In the genomic region with DNA sequence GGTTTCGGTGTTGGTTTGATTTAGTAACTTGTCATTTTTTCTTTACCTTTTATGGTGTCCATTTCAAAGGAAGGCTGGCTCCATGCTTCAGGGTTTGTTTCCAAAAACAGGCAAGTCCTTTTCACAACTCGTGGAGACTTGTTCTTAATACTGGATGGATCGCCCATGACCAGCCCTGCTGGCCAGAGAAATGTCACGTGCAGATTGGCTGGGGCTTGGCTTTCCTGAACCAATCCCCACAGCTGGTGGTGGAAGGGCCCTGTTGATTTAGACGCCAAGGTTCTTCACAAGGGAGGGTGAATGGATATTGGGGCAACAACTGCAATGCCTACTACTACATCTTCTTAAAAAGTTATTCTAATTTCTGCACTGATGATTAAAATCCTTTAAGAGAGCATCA, we compare ENCODE assay signal across 15 cellular contexts.
A peak's percentile ranks its signal among the peaks of the same experiment; 100 is the strongest.
DNase-seq lines count a peak whose midpoint lies in the region; ATAC-seq and TF ChIP-seq lines count a peak whose summit lies in the region.
"Had no signal": no experiment of that assay in that cellular context is flagged by ENCODE, and none has a peak within 500 bp of the region (broad histone marks: within the 10 kb centered on the region; RNA-seq: fewer than 3 reads in every experiment).

No MANE protein-coding gene starts in this region.

- BruUV-seq in mammary epithelial cell (replicated peaks; lab: Mats Ljungman, UMichigan) = no TSS peak

- no peaks in the 10 kb centered on the region for H3K4me1 Mint-ChIP-seq in natural killer cell treated with Interleukin-12 subunit alpha and Interleukin-12 subunit beta and Interleukin-15 and Interleukin-18, amount 100 ng/mL, for 72 hours (ENCODE audit: low read depth in 2 of 2)
- H3K4me1 Mint-ChIP-seq: CD4-positive, CD25-positive, alpha-beta regulatory T cell had no signal

- peaks cover 17% of the 10 kb centered on the region for H3K4me1 ChIP-seq in mammary epithelial cell (ENCODE audit: insufficient read depth, low read length)
- H3K4me1 ChIP-seq in body of pancreas = peaks cover 30% of the 10 kb centered on the region

- H3K9me3 ChIP-seq in mammary epithelial cell (replicated peaks; ENCODE audit: insufficient read depth, low read length) = no peaks in the 10 kb centered on the region
- H3K9me3 ChIP-seq in body of pancreas = no peaks in the 10 kb centered on the region

- in situ Hi-C loops in mammary epithelial cell (cut with MboI; ENCODE audit: low sequenced_read_pairs in 2 of 2) = no loop called here

- TF ChIP-seq CTCF in mammary epithelial cell (conservative IDR thresholded peaks at IDR 0.05 in 1 of 2, IDR thresholded peaks at IDR 0.05 in 1 of 2; ENCODE audit: extremely low read depth in 1 of 2, insufficient read depth in 1 of 2, low read depth in 1 of 2, low read length in 2 of 2) = no peak
- no peak for TF ChIP-seq CTCF in body of pancreas (IDR thresholded peaks at IDR 0.05)

- dilution Hi-C loops in mammary epithelial cell (cut with HindIII; ENCODE audit: low sequenced_read_pairs) = no loop called here

- no peak overlapping the region for H3K27ac Mint-ChIP-seq in natural killer cell treated with Interleukin-12 subunit alpha and Interleukin-12 subunit beta and Interleukin-15 and Interleukin-18, amount 100 ng/mL, for 72 hours
- H3K27ac Mint-ChIP-seq: CD4-positive, CD25-positive, alpha-beta regulatory T cell had no signal

- peak overlapping the region; percentile 86 for H2AFZ ChIP-seq in mammary epithelial cell (ENCODE audit: low read depth, low read length)

- intact Hi-C loops in mammary epithelial cell (cut with micrococcal nuclease) = loop anchor here (5.0 kb wide), 1 partner anchor 60 kb away; no protein-coding TSS in a partner anchor
- intact Hi-C loops in body of pancreas (cut with DNase I) = no loop called here

- H3K36me3 Mint-ChIP-seq in natural killer cell treated with Interleukin-12 subunit alpha and Interleukin-12 subunit beta and Interleukin-15 and Interleukin-18, amount 100 ng/mL, for 72 hours = no peaks in the 10 kb centered on the region
- H3K36me3 Mint-ChIP-seq: CD4-positive, CD25-positive, alpha-beta regulatory T cell had no signal

- CTCF ChIA-PET in mammary epithelial cell (lab: Charles Lee; ENCODE audit: low non-redundant PET) = no interaction called here

- no peak for ATAC-seq in body of pancreas
- ATAC-seq in natural killer cell treated with Interleukin-12 subunit alpha and Interleukin-12 subunit beta and Interleukin-15 and Interleukin-18, amount 100 ng/mL, for 72 hours = no peak
- ATAC-seq: HCT116 had no signal

- WGBS in mammary epithelial cell (ENCODE audit: low coverage, missing lambda C conversion rate) = 20% methylated on average over 5 of the region's 5 CpGs
- 71 to 85% methylated on average over 5 of the region's 5 CpGs for WGBS in body of pancreas, 2 donors

- H3K27ac ChIP-seq in mammary epithelial cell (ENCODE audit: insufficient read depth, low read depth, low read length) = no peak overlapping the region
- H3K27ac ChIP-seq in body of pancreas = no peak overlapping the region
- H3K27ac ChIP-seq: HL-60 had no signal

- no peak overlapping the region for H3K4me3 Mint-ChIP-seq in natural killer cell treated with Interleukin-12 subunit alpha and Interleukin-12 subunit beta and Interleukin-15 and Interleukin-18, amount 100 ng/mL, for 72 hours
- H3K4me3 Mint-ChIP-seq: CD4-positive, CD25-positive, alpha-beta regulatory T cell had no signal

- no peak overlapping the region for H3K9ac ChIP-seq in mammary epithelial cell (ENCODE audit: insufficient read depth, low read length)
- H3K9ac ChIP-seq: BLaER1 had no signal

- H4K20me1 ChIP-seq in mammary epithelial cell (ENCODE audit: insufficient read depth, low read length) = no peaks in the 10 kb centered on the region
- H4K20me1 ChIP-seq: BLaER1 had no signal

- TF ChIP-seq POLR2A in body of pancreas (IDR thresholded peaks at IDR 0.05) = no peak

- H3K36me3 ChIP-seq in mammary epithelial cell (ENCODE audit: insufficient read depth, low read length) (no peaks in the 10 kb centered on the region), body of pancreas (replicated peaks in 1 of 2; ENCODE audit: insufficient read depth in 1 of 2, low read depth in 2 of 2) (no peaks in the 10 kb centered on the region)
- H3K36me3 ChIP-seq: BLaER1 had no signal

- H3K27me3 Mint-ChIP-seq in natural killer cell treated with Interleukin-12 subunit alpha and Interleukin-12 subunit beta and Interleukin-15 and Interleukin-18, amount 100 ng/mL, for 72 hours = peaks cover 18 to 22% of the 10 kb centered on the region in 2 donors

- H3K4me3 ChIP-seq in mammary epithelial cell (replicated peaks in 1 of 3; ENCODE audit: insufficient read depth in 1 of 3, low read depth in 2 of 3, low read length in 3 of 3) (no peak overlapping the region), body of pancreas (no peak overlapping the region)
- H3K4me3 ChIP-seq: BLaER1 had no signal

- H3K27me3 ChIP-seq in mammary epithelial cell (ENCODE audit: insufficient read depth, low read length) = no peaks in the 10 kb centered on the region
- H3K27me3 ChIP-seq in body of pancreas = no peaks in the 10 kb centered on the region
- H3K27me3 ChIP-seq: BLaER1 had no signal

- H3K4me2 ChIP-seq in mammary epithelial cell (ENCODE audit: insufficient read depth, low read depth, low read length) = peak overlapping the region; percentile 31

- no peak for TF ChIP-seq RAD21 in Ishikawa (IDR thresholded peaks at IDR 0.05; ENCODE audit: low read depth)

- no peak for TF ChIP-seq EP300 in Ishikawa (IDR thresholded peaks at IDR 0.05; ENCODE audit: borderline replicate concordance)

- H3K9me3 Mint-ChIP-seq in natural killer cell treated with Interleukin-12 subunit alpha and Interleukin-12 subunit beta and Interleukin-15 and Interleukin-18, amount 100 ng/mL, for 72 hours = no peaks in the 10 kb centered on the region

- DNase-seq in NCI-H510A treated with DMSO at 0.1 percent for 48 hours (lab: John Stamatoyannopoulos, UW) (peak; percentile 28), NCI-H510A (lab: John Stamatoyannopoulos, UW) (no peak), mammary epithelial cell (peak; percentile 46), medulla oblongata (ENCODE audit: extremely low spot score) (peak; percentile 30), body of pancreas (no peak), NAMALWA (ENCODE audit: low spot score) (no peak)
- no peak for DNase-seq in natural killer cell treated with Interleukin-12 subunit alpha and Interleukin-12 subunit beta and Interleukin-15 and Interleukin-18, amount 100 ng/mL, for 72 hours (ENCODE audit: low spot score)
- DNase-seq: AML-193; CD4-positive, CD25-positive, alpha-beta regulatory T cell; DMS53; GF-D8 had no signal

- no peaks in the 10 kb centered on the region for H3K79me2 ChIP-seq in mammary epithelial cell (ENCODE audit: insufficient read depth, low read length)

TF ChIP-seq in Ishikawa, 13 proteins besides CTCF, POLR2A, EP300 and RAD21:
- TF ChIP-seq TEAD4 (IDR thresholded peaks at IDR 0.05) (no peak), NFIC (IDR thresholded peaks at IDR 0.05) (no peak), CEBPB (IDR thresholded peaks at IDR 0.05) (no peak), FOXM1 (IDR thresholded peaks at IDR 0.05; ENCODE audit: borderline replicate concordance, low read depth) (no peak; the same call in 1 of the 2 replicates), EGR1 (IDR thresholded peaks at IDR 0.05) (no peak), YY1 (IDR thresholded peaks at IDR 0.05; ENCODE audit: low read depth) (no peak), TCF12 (IDR thresholded peaks at IDR 0.05; ENCODE audit: low read depth) (0 out of 2 replicates have a peak, but pooled peaks have one; percentile 7)
- TF ChIP-seq, protein P1, sequence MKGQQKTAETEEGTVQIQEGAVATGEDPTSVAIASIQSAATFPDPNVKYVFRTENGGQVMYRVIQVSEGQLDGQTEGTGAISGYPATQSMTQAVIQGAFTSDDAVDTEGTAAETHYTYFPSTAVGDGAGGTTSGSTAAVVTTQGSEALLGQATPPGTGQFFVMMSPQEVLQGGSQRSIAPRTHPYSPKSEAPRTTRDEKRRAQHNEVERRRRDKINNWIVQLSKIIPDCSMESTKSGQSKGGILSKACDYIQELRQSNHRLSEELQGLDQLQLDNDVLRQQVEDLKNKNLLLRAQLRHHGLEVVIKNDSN (IDR thresholded peaks at IDR 0.05) = peak; percentile 64
- TF ChIP-seq, protein P2, sequence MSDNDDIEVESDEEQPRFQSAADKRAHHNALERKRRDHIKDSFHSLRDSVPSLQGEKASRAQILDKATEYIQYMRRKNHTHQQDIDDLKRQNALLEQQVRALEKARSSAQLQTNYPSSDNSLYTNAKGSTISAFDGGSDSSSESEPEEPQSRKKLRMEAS (IDR thresholded peaks at IDR 0.05) = peak; percentile 39; the same call in 1 of the 2 replicates

Comparison
In these comparisons a context has a peak if more than half of its experiments do, and no peak if none do; other contexts are left out.
1. DNase-seq: peak in NCI-H510A treated with DMSO at 0.1 percent for 48 hours (single experiment), mammary epithelial cell (single experiment) and medulla oblongata (single experiment); none in NCI-H510A (single experiment), body of pancreas (0 of 4), natural killer cell treated with Interleukin-12 subunit alpha and Interleukin-12 subunit beta and Interleukin-15 and Interleukin-18, amount 100 ng/mL, for 72 hours (single experiment) and NAMALWA (single experiment).